8 cellular contexts compared by ENCODE assay signal in the genomic region with DNA sequence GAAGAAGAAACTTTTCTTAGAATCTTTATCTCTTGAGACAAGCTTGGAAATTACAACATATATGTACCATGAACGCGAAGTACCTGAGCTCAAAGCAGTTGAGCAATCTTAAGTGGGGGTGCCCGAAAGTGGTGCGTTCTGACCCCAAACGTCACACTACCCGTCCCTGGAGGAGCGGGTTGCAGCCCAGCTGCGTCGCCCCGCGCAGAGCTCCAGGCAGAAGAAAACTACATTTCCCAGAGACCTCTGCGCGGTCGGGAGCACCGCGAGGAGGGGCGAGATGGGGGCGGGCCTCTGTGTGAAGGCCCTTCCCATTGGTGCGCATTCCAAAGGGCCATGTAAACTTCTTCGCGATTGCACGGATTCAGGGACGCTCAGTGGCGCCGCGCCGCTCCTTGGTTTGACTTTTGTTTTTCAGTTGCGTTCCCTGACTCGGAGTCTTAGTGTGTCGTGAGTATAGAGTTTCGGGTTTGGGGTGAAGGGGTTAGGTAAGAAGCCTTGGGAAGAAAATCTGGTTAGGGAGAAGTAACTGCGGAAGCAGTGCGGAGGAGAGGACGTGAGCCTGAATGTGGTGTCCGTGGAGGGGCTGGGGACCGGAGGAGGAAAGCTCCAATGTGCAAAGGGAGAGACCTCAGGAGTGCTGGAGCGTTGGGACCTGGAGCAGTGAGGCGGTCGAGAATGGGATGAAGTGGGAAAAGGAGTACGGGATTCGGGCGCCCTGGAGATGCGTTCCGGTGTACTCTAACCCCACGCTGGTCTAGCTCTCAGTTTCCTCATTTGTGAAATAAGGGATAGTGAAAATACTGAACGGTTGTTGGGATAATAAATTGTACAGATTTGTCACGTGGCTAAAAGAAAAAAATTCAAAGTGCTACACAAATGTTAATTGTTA. TPM values are rescaled to one million over a fixed set of nuclear protein-coding genes. Genes with fewer than 3 reads are reported as not detected.
DNase-seq lines count a peak whose midpoint lies in the region; ATAC-seq and TF ChIP-seq lines count a peak whose summit lies in the region.

A gene (plus strand): TSS at position 410 of the 892 bp plus-strand sequence. CDS start 7,740 bp downstream, outside the sequence.

- peak; percentile 34 for TF ChIP-seq CTCF in psoas muscle (IDR thresholded peaks at IDR 0.05)

- H3K27me3 ChIP-seq in psoas muscle (ENCODE audit: insufficient read depth in 3 of 3, low read length in 2 of 3) (no peaks in the 10 kb centered on the region), aorta (ENCODE audit: control insufficient read depth in 1 of 2, insufficient read depth in 2 of 2, low read length in 1 of 2) (no peaks in the 10 kb centered on the region)

- H3K4me3 ChIP-seq in psoas muscle: peak within 1 kb of the TSS; percentile 85
- H3K4me3 ChIP-seq in aorta (ENCODE audit: low read length in 2 of 2): peak within 1 kb of the TSS; percentile 57 to 60

- intact Hi-C loops in Right ventricle myocardium superior (cut with DNase I): no loop called here
- intact Hi-C loops in psoas muscle (cut with DNase I): no loop called here
- intact Hi-C loops in aorta (cut with DNase I): loop anchor here in 1 of 2 donors (1.0 kb wide), 1 partner anchor 12 kb away; a partner anchor contains a TSS

- peak; percentile 84 for DNase-seq in GM04504 (ENCODE audit: low read depth)
- DNase-seq in HCEC 1CT: peak; percentile 91
- peak; percentile 94 for DNase-seq in NCI-H460 (ENCODE audit: extremely low read depth, low read depth)
- peak; percentile 97 for DNase-seq in activated effector memory CD4-positive, alpha-beta T cell treated with anti-CD3 and anti-CD28 coated beads, Interleukin-2, amount 50 U/mL, for 16 hours
- peak; percentile 93 for DNase-seq in Right ventricle myocardium superior
- DNase-seq in psoas muscle: peak; percentile 89 to 94
- DNase-seq in aorta: peak; percentile 92 to 94
- DNase-seq in UCSD-AML1 (lab: John Stamatoyannopoulos, UW; ENCODE audit: unreplicated experiment): no peak

- WGBS in psoas muscle, 3 donors: 0 to 1% (median 0%) methylated on average over 47 of the region's 47 CpGs
- 0% methylated on average over 47 of the region's 47 CpGs for WGBS in aorta, 2 donors

- H3K4me1 ChIP-seq in psoas muscle (peaks cover 8% of the 10 kb centered on the region), aorta (ENCODE audit: control insufficient read depth in 1 of 2, insufficient read depth in 2 of 2, low read length in 2 of 2) (no peaks in the 10 kb centered on the region)

- peak; percentile 100 for ATAC-seq in Right ventricle myocardium superior (ENCODE audit: poor library complexity)
- ATAC-seq in psoas muscle: peak; percentile 99 to 100 (median 100)
- peak; percentile 100 for ATAC-seq in aorta (ENCODE audit: low FRiP score)

- H3K36me3 ChIP-seq in psoas muscle (ENCODE audit: insufficient read depth in 1 of 2, low read depth in 1 of 2): no peaks in the 10 kb centered on the region
- no peaks in the 10 kb centered on the region for H3K36me3 ChIP-seq in aorta (ENCODE audit: control insufficient read depth in 1 of 2, insufficient read depth in 2 of 2, low read length in 1 of 2)

- H3K27ac ChIP-seq in psoas muscle (peak within 1 kb of the TSS; percentile 64), aorta (ENCODE audit: low read depth in 1 of 2, low read length in 2 of 2) (peak within 1 kb of the TSS in 1 of 2 donors; percentile 21)

- H3K9me3 ChIP-seq in psoas muscle (no peaks in the 10 kb centered on the region), aorta (ENCODE audit: control insufficient read depth, low read length) (no peaks in the 10 kb centered on the region)

RNA-seq across cellular contexts. Expression of the gene that starts here (rescaled TPM):
- total RNA-seq in NCI-H460 (2014; rRNA removed; shearing (Covaris generic)): 28.9 and 31.8 TPM in 2 replicates
- 60.6 and 92.3 TPM in 2 replicates for polyA plus RNA-seq in NCI-H460 (2014; cell fraction: nucleus; rRNA removed)
- total RNA-seq in Right ventricle myocardium superior (2.1 TPM), psoas muscle (1 to 10 TPM; 2.8 to 4.5 (median 3.4) TPM), aorta (1 to 10 TPM; 3.4 to 4.4 TPM)
- polyA plus RNA-seq in psoas muscle (1 to 10 TPM; 3.9 to 7.8 (median 5.3) TPM), aorta (1 to 10 TPM; 6.2 to 9.9 TPM)
